8 cellular contexts compared by ENCODE assay signal in genomic region chr17:42659932-42660274, GRCh38. TPM values are rescaled to one million over a fixed set of nuclear protein-coding genes. Genes with fewer than 3 reads are reported as not detected.
DNase-seq lines count a peak whose midpoint lies in the region; ATAC-seq, FAIRE-seq and TF ChIP-seq lines count a peak whose summit lies in the region.
"Not testable (repeated sequence)": the region's sequence is repeated elsewhere in the genome, so short reads cannot be mapped to it uniquely, and the experiment has no call there.

No MANE protein-coding gene starts in this region.

- not testable (repeated sequence) for H3K27me3 Mint-ChIP-seq in WTC11 (ENCODE audit: low read depth)

- not testable (repeated sequence) for H3K4me2 ChIP-seq in K562 (ENCODE audit: insufficient read depth, low read length); fibroblast of lung (ENCODE audit: extremely low read depth, insufficient read depth, low read length)
- H3K4me2 ChIP-seq in osteoblast (ENCODE audit: insufficient read depth, low read length) = peak overlapping the region; percentile 84

- H3K9me3 Mint-ChIP-seq in WTC11 = not testable (repeated sequence)

- H3K4me3 ChIP-seq in Jurkat, Clone E6-1 (ENCODE audit: low read length) = peak overlapping the region; percentile 69; the same call in 1 of the 2 replicates
- not testable (repeated sequence) for H3K4me3 ChIP-seq in K562
- H3K4me3 ChIP-seq in fibroblast of lung (replicated peaks in 1 of 4; ENCODE audit: control extremely low read depth in 1 of 4, insufficient read depth in 1 of 4, low read depth in 3 of 4, low read length in 4 of 4) (peak overlapping the region; percentile 63 to 80 (median 71)), osteoblast (ENCODE audit: insufficient read depth, low read length) (peak overlapping the region; percentile 87), suprapubic skin (peak overlapping the region; percentile 55)

- peaks cover 20% of the 10 kb centered on the region for H3K36me3 Mint-ChIP-seq in WTC11

- BruUV-seq in K562 (replicated peaks; lab: Mats Ljungman, UMichigan) = not testable (repeated sequence)

- not testable (repeated sequence) for TF ChIP-seq EP300 in K562 (IDR thresholded peaks at IDR 0.05; ENCODE audit: low read length); suprapubic skin (IDR thresholded peaks at IDR 0.05)

- H3K9me1 ChIP-seq in K562 (ENCODE audit: control insufficient read depth, insufficient read depth, low read length) = not testable (repeated sequence)

- not testable (repeated sequence) for H3K27me3 ChIP-seq in K562 (ENCODE audit: control insufficient read depth in 2 of 2, insufficient read depth in 2 of 2, low read length in 2 of 2); fibroblast of lung (ENCODE audit: control insufficient read depth, insufficient read depth, low read length); osteoblast (ENCODE audit: insufficient read depth, low read length); suprapubic skin

- H3K27ac ChIP-seq in C4-2B = peak overlapping the region; percentile 68
- not testable (repeated sequence) for H3K27ac ChIP-seq in K562 (ENCODE audit: extremely low read depth, low read depth, low read length); fibroblast of lung (ENCODE audit: insufficient read depth, low read length)
- H3K27ac ChIP-seq in osteoblast (ENCODE audit: low read depth, low read length) = peak overlapping the region; percentile 70
- peak overlapping the region; percentile 59 for H3K27ac ChIP-seq in suprapubic skin

- not testable (repeated sequence) for H3K9me3 ChIP-seq in K562 (replicated peaks; ENCODE audit: control insufficient read depth, insufficient read depth, low read depth, low read length); fibroblast of lung (ENCODE audit: control insufficient read depth, insufficient read depth, low read depth, low read length); osteoblast (ENCODE audit: low read depth, low read length); suprapubic skin

- in situ Hi-C loops in K562 (cut with MboI) = not testable (repeated sequence)

- peak; percentile 48 for ATAC-seq in WTC11
- ATAC-seq in K562 = peak; percentile 59
- ATAC-seq in left colon = peak; percentile 40

- H2AFZ ChIP-seq in K562 (ENCODE audit: low read depth, low read length); fibroblast of lung (ENCODE audit: low read length); osteoblast (ENCODE audit: low read length): not testable (repeated sequence)

- H3K4me3 Mint-ChIP-seq in WTC11 = peak overlapping the region; percentile 85

- TF ChIP-seq RAD21 in K562 (CRISPR knock-in tag; conservative IDR thresholded peaks at IDR 0.05 in 1 of 2, IDR thresholded peaks at IDR 0.05 in 1 of 2) = not testable (repeated sequence)

- H3K4me1 Mint-ChIP-seq in WTC11 = not testable (repeated sequence)

- H3K4me1 ChIP-seq in K562 (replicated peaks in 1 of 2; ENCODE audit: control insufficient read depth in 2 of 2, insufficient read depth in 2 of 2, low read length in 2 of 2) = peaks cover 14 to 18% of the 10 kb centered on the region in 2 experiments
- H3K4me1 ChIP-seq in fibroblast of lung (ENCODE audit: control insufficient read depth, extremely low read depth, insufficient read depth, low read length) = not testable (repeated sequence)
- peaks cover 16% of the 10 kb centered on the region for H3K4me1 ChIP-seq in osteoblast (ENCODE audit: insufficient read depth, low read length)
- H3K4me1 ChIP-seq in suprapubic skin = peaks cover 24% of the 10 kb centered on the region

- not testable (repeated sequence) for H3K27ac Mint-ChIP-seq in WTC11

- TF ChIP-seq CTCF in C4-2B (conservative IDR thresholded peaks at IDR 0.05); WTC11 (IDR thresholded peaks at IDR 0.05); K562 (IDR thresholded peaks at IDR 0.05 in 2 of 3, conservative IDR thresholded peaks at IDR 0.05 in 1 of 3; ENCODE audit: insufficient read depth in 2 of 3, low read depth in 1 of 3, low read length in 3 of 3); fibroblast of lung (conservative IDR thresholded peaks at IDR 0.05 in 1 of 2, IDR thresholded peaks at IDR 0.05 in 1 of 2; ENCODE audit: low read depth in 1 of 2, low read length in 2 of 2); osteoblast (IDR thresholded peaks at IDR 0.05; ENCODE audit: extremely low read depth, low read depth, low read length); suprapubic skin (IDR thresholded peaks at IDR 0.05): not testable (repeated sequence)

- POLR2A ChIA-PET in WTC11 (lab: Charles Lee) (interaction anchor here (0.8 to 1.7 kb wide), 6 partner anchors 8 to 81 kb away, joined by 3 to 13 read pairs (median 4); no protein-coding TSS in a partner anchor), K562 (lab: Yijun Ruan, JAX) (interaction anchor here (1.1 kb wide), 1 partner anchor 17 kb away, joined by 4 read pairs; the partner anchor contains the start of gene PLEKHH3)

- DNase-seq in Jurkat, Clone E6-1 (ENCODE audit: low read depth, low spot score); WTC11 (ENCODE audit: low spot score); K562 (ENCODE audit: extremely low read depth in 1 of 4, low spot score in 3 of 4); fibroblast of lung (ENCODE audit: low read depth in 2 of 2); left colon; osteoblast (ENCODE audit: insufficient read length, low spot score, missing footprints); suprapubic skin (ENCODE audit: low spot score in 2 of 2): not testable (repeated sequence)

- not testable (repeated sequence) for FAIRE-seq in K562 (lab: Jason Lieb, UNC)

- WGBS in K562 (ENCODE audit: insufficient coverage, low coverage, missing lambda C conversion rate) = no CpG with 5 or more reads among the region's 14 CpGs
- WGBS in suprapubic skin = 70% methylated on average over 1 of the region's 14 CpGs

- H3K79me2 ChIP-seq in K562 (ENCODE audit: control insufficient read depth, insufficient read depth, low read length); fibroblast of lung (ENCODE audit: control insufficient read depth, insufficient read depth, low read length): not testable (repeated sequence)
- peaks cover 14% of the 10 kb centered on the region for H3K79me2 ChIP-seq in osteoblast (ENCODE audit: insufficient read depth, low read length)

- intact Hi-C loops in K562 (cut with micrococcal nuclease); left colon (cut with DNase I, micrococcal nuclease): not testable (repeated sequence)

- H3K36me3 ChIP-seq in K562 (ENCODE audit: control insufficient read depth, insufficient read depth, low read length); fibroblast of lung (ENCODE audit: control insufficient read depth, insufficient read depth, low read length); suprapubic skin: not testable (repeated sequence)
- H3K36me3 ChIP-seq in osteoblast (ENCODE audit: insufficient read depth, low read length) = peaks cover 25% of the 10 kb centered on the region

- not testable (repeated sequence) for H3K9ac ChIP-seq in K562 (ENCODE audit: insufficient read depth in 1 of 2, low read depth in 2 of 2, low read length in 2 of 2)
- H3K9ac ChIP-seq in fibroblast of lung (ENCODE audit: insufficient read depth, low read length) = peak overlapping the region; percentile 73

- CTCF ChIA-PET in WTC11 (lab: Charles Lee) = interaction anchor here (1.0 to 3.9 kb wide), 10 partner anchors 9 to 164 kb away, joined by 3 to 44 read pairs (median 10); partner anchors contain the start of genes BECN1, PLEKHH3, PSMC3IP and RETREG3
- CTCF ChIA-PET in K562 (lab: Yijun Ruan, JAX; ENCODE audit: low intra/inter-chr PET ratio) = not testable (repeated sequence)

- H4K20me1 ChIP-seq in K562 (replicated peaks; ENCODE audit: control insufficient read depth, insufficient read depth, low read length); fibroblast of lung (ENCODE audit: control insufficient read depth, extremely low read depth, insufficient read depth, low read length); osteoblast (ENCODE audit: insufficient read depth, low read length): not testable (repeated sequence)

- not testable (repeated sequence) for TF ChIP-seq POLR2A in K562 (conservative IDR thresholded peaks at IDR 0.05); suprapubic skin (IDR thresholded peaks at IDR 0.05)

RNA-seq across cellular contexts. Expression of gene TUBG2, which starts 0.8 kb away (rescaled TPM):
- 23.2 TPM for polyA plus RNA-seq in Jurkat, Clone E6-1 (2012; ENCODE audit: insufficient read depth, insufficient read length)
- total RNA-seq in WTC11 (2021) (22.1 to 26.7 TPM (median 22.2 TPM) in 3 replicates), K562 (2014; rRNA removed) (0.09 and 0.12 TPM in 2 replicates), K562 (2014; rRNA removed; fragmentation: Illumina TruSeq; extraction: Trizol) (not detected in 2 replicates), K562 (2015; rRNA removed; fragmentation: Illumina TruSeq; extraction: Trizol) (0.26 and 0.29 TPM in 2 replicates), K562 (2021) (0.78 and 0.80 TPM in 2 replicates), fibroblast of lung (6.9 and 11.6 TPM in 2 replicates), left colon (1 to 10 TPM; 4.4 to 7.7 TPM), osteoblast (13.8 TPM in 2 replicates), suprapubic skin (10 to 100 TPM; 10.9 to 32.3 (median 12.7) TPM)
- 1.1 TPM in 1 of 2 replicates, not detected in the other for total RNA-seq in K562 (2011; cell fraction: chromatin; rRNA removed; ENCODE audit: low replicate concordance)
- 0.39 and 0.83 TPM in 2 replicates for total RNA-seq in K562 (2011; cell fraction: nucleolus; rRNA removed)
- total RNA-seq in K562 (2011; cell fraction: nucleoplasm; rRNA removed) = 0.37 TPM in 1 of 2 replicates, not detected in the other
- polyA plus RNA-seq in K562 (2011; rRNA removed) (0.21 and 0.37 TPM in 2 replicates), K562 (2014; fragmentation: Illumina TruSeq; extraction: Trizol) (0.24 and 0.35 TPM in 2 replicates), K562 (2014; fragmentation: Nextera tagmentation; extraction: Ambion mirVana) (under 1 TPM; 0.15 to 0.34 TPM), K562 (2014; rRNA removed) (not detected in 2 replicates), fibroblast of lung (13.1 and 13.5 TPM in 2 replicates)
- 0.15 and 0.24 TPM in 2 replicates for polyA plus RNA-seq in K562 (2011; cell fraction: cytosol; rRNA removed)
- polyA plus RNA-seq in K562 (2011; cell fraction: nucleus; rRNA removed) = 0.91 and 2.0 TPM in 2 replicates
- polyA plus RNA-seq in K562 (2012) = 0.35 and 0.40 TPM in 2 replicates
- 0.11 and 0.15 TPM in 2 replicates for polyA minus RNA-seq in K562 (2011; rRNA and poly(A)+ RNA removed)
- 0.86 and 1.6 TPM in 2 replicates for polyA minus RNA-seq in K562 (2011; cell fraction: cytosol; rRNA and poly(A)+ RNA removed)
- polyA minus RNA-seq in K562 (2011; cell fraction: nucleus; rRNA and poly(A)+ RNA removed) = 0.33 TPM in 1 of 2 replicates, not detected in the other
- polyA plus RNA-seq in fibroblast of lung (2012) = 14.4 and 15.0 TPM in 2 replicates
- 17.2 and 25.9 TPM in 2 replicates for polyA minus RNA-seq in fibroblast of lung (ENCODE audit: low replicate concordance)

RNA-seq across cellular contexts. Expression of gene PLEKHH3, which starts 16.9 kb away (rescaled TPM):
- 4.2 TPM for polyA plus RNA-seq in Jurkat, Clone E6-1 (2012; ENCODE audit: insufficient read depth, insufficient read length)
- total RNA-seq in WTC11 (2021) (33.0 to 40.2 TPM (median 35.6 TPM) in 3 replicates), K562 (2014; rRNA removed) (20.6 and 28.2 TPM in 2 replicates), K562 (2014; rRNA removed; fragmentation: Illumina TruSeq; extraction: Trizol) (2.0 and 2.6 TPM in 2 replicates), K562 (2015; rRNA removed; fragmentation: Illumina TruSeq; extraction: Trizol) (7.5 and 7.8 TPM in 2 replicates), K562 (2021) (32.7 and 34.5 TPM in 2 replicates), fibroblast of lung (19.3 and 24.6 TPM in 2 replicates), left colon (10 to 100 TPM; 15.0 to 16.6 TPM), osteoblast (14.7 and 19.9 TPM in 2 replicates), suprapubic skin (10 to 100 TPM; 38.7 to 58.4 (median 45.3) TPM)
- total RNA-seq in K562 (2011; cell fraction: chromatin; rRNA removed; ENCODE audit: low replicate concordance) = 23.0 and 51.2 TPM in 2 replicates
- 37.7 and 51.7 TPM in 2 replicates for total RNA-seq in K562 (2011; cell fraction: nucleolus; rRNA removed)
- total RNA-seq in K562 (2011; cell fraction: nucleoplasm; rRNA removed) = 29.7 and 29.8 TPM in 2 replicates
- polyA plus RNA-seq in K562 (2011; rRNA removed) (4.3 and 8.0 TPM in 2 replicates), K562 (2014; fragmentation: Illumina TruSeq; extraction: Trizol) (5.0 and 19.4 TPM in 2 replicates), K562 (2014; fragmentation: Nextera tagmentation; extraction: Ambion mirVana) (under 1 TPM; 0.58 to 0.80 TPM), K562 (2014; rRNA removed) (29.0 and 31.0 TPM in 2 replicates), fibroblast of lung (2.3 and 3.0 TPM in 2 replicates)
- 5.6 and 15.6 TPM in 2 replicates for polyA plus RNA-seq in K562 (2011; cell fraction: cytosol; rRNA removed)
- 24.8 and 51.1 TPM in 2 replicates for polyA plus RNA-seq in K562 (2011; cell fraction: nucleus; rRNA removed)
- polyA plus RNA-seq in K562 (2012) = 12.5 and 25.8 TPM in 2 replicates
- 1.3 and 1.9 TPM in 2 replicates for polyA minus RNA-seq in K562 (2011; rRNA and poly(A)+ RNA removed)
- polyA minus RNA-seq in K562 (2011; cell fraction: cytosol; rRNA and poly(A)+ RNA removed) = 6.6 and 8.6 TPM in 2 replicates
- 7.0 and 12.1 TPM in 2 replicates for polyA minus RNA-seq in K562 (2011; cell fraction: nucleus; rRNA and poly(A)+ RNA removed)
- 10.5 and 16.2 TPM in 2 replicates for polyA plus RNA-seq in fibroblast of lung (2012)
- 4.1 and 9.3 TPM in 2 replicates for polyA minus RNA-seq in fibroblast of lung (ENCODE audit: low replicate concordance)

RNA-seq across cellular contexts. Expression of gene CCR10, which starts 21.7 kb away (rescaled TPM):
- 0.55 TPM for polyA plus RNA-seq in Jurkat, Clone E6-1 (2012; ENCODE audit: insufficient read depth, insufficient read length)
- total RNA-seq in WTC11 (2021) = 3.7 to 4.4 TPM (median 4.2 TPM) in 3 replicates
- 0.77 and 2.7 TPM in 2 replicates for total RNA-seq in K562 (2011; cell fraction: chromatin; rRNA removed; ENCODE audit: low replicate concordance)
- total RNA-seq in K562 (2011; cell fraction: nucleolus; rRNA removed) = 4.5 TPM in 2 replicates
- total RNA-seq in K562 (2011; cell fraction: nucleoplasm; rRNA removed) = 1.8 and 2.3 TPM in 2 replicates
- 2.5 and 3.6 TPM in 2 replicates for total RNA-seq in K562 (2014; rRNA removed)
- total RNA-seq in K562 (2014; rRNA removed; fragmentation: Illumina TruSeq; extraction: Trizol) = 0.18 and 0.19 TPM in 2 replicates
- total RNA-seq in K562 (2015; rRNA removed; fragmentation: Illumina TruSeq; extraction: Trizol) = 0.58 and 0.68 TPM in 2 replicates
- total RNA-seq in K562 (2021) = 4.0 and 4.8 TPM in 2 replicates
- polyA plus RNA-seq in K562 (2011; rRNA removed) = 0.82 and 3.6 TPM in 2 replicates
- 6.0 and 7.2 TPM in 2 replicates for polyA plus RNA-seq in K562 (2011; cell fraction: cytosol; rRNA removed)
- 7.7 and 10.7 TPM in 2 replicates for polyA plus RNA-seq in K562 (2011; cell fraction: nucleus; rRNA removed)
- 5.1 and 10.4 TPM in 2 replicates for polyA plus RNA-seq in K562 (2012)
- polyA plus RNA-seq in K562 (2014; fragmentation: Illumina TruSeq; extraction: Trizol) = 0.06 and 0.28 TPM in 2 replicates
- not detected for polyA plus RNA-seq in K562 (2014; fragmentation: Nextera tagmentation; extraction: Ambion mirVana)
- polyA plus RNA-seq in K562 (2014; rRNA removed) = 3.6 and 4.3 TPM in 2 replicates
- 0.21 and 0.30 TPM in 2 replicates for polyA minus RNA-seq in K562 (2011; rRNA and poly(A)+ RNA removed)
- 0.86 and 4.7 TPM in 2 replicates for polyA minus RNA-seq in K562 (2011; cell fraction: cytosol; rRNA and poly(A)+ RNA removed)
- 1.9 and 5.7 TPM in 2 replicates for polyA minus RNA-seq in K562 (2011; cell fraction: nucleus; rRNA and poly(A)+ RNA removed)
- 1.3 and 2.6 TPM in 2 replicates for total RNA-seq in fibroblast of lung
- 0.87 and 2.5 TPM in 2 replicates for polyA plus RNA-seq in fibroblast of lung
- polyA plus RNA-seq in fibroblast of lung (2012) = 4.2 and 10.0 TPM in 2 replicates
- 2.4 and 2.9 TPM in 2 replicates for polyA minus RNA-seq in fibroblast of lung (ENCODE audit: low replicate concordance)
- 1 to 10 TPM in 1 of 2 donors, under 1 TPM in 1; 0.58 to 2.4 TPM for total RNA-seq in left colon
- 0.59 and 2.2 TPM in 2 replicates for total RNA-seq in osteoblast
- 1 to 10 TPM in 2 of 4 donors, under 1 TPM in 2; 0.29 to 1.2 (median 0.85) TPM for total RNA-seq in suprapubic skin

RNA-seq across cellular contexts. Expression of gene CNTNAP1, which starts 22.4 kb away (rescaled TPM):
- 1.9 TPM for polyA plus RNA-seq in Jurkat, Clone E6-1 (2012; ENCODE audit: insufficient read depth, insufficient read length)
- total RNA-seq in WTC11 (2021) (12.1 to 12.7 TPM (median 12.7 TPM) in 3 replicates), K562 (2014; rRNA removed) (0.14 and 0.41 TPM in 2 replicates), K562 (2014; rRNA removed; fragmentation: Illumina TruSeq; extraction: Trizol) (0.29 and 0.33 TPM in 2 replicates), K562 (2015; rRNA removed; fragmentation: Illumina TruSeq; extraction: Trizol) (0.38 and 0.62 TPM in 2 replicates), K562 (2021) (1.5 and 1.8 TPM in 2 replicates), fibroblast of lung (20.5 and 40.1 TPM in 2 replicates), left colon (1 to 10 TPM; 1.2 to 4.6 TPM), osteoblast (18.6 and 19.2 TPM in 2 replicates), suprapubic skin (1 to 10 TPM in 3 of 4 donors, under 1 TPM in 1; 0.79 to 3.3 (median 1.2) TPM)
- total RNA-seq in K562 (2011; cell fraction: chromatin; rRNA removed; ENCODE audit: low replicate concordance) = 14.6 and 22.8 TPM in 2 replicates
- total RNA-seq in K562 (2011; cell fraction: nucleolus; rRNA removed) = 8.8 and 9.7 TPM in 2 replicates
- 7.5 and 8.7 TPM in 2 replicates for total RNA-seq in K562 (2011; cell fraction: nucleoplasm; rRNA removed)
- polyA plus RNA-seq in K562 (2011; rRNA removed) (1.0 and 2.8 TPM in 2 replicates), K562 (2014; fragmentation: Illumina TruSeq; extraction: Trizol) (0.89 and 1.4 TPM in 2 replicates), K562 (2014; fragmentation: Nextera tagmentation; extraction: Ambion mirVana) (under 1 TPM; 0.10 to 0.17 TPM), K562 (2014; rRNA removed) (1.6 and 1.8 TPM in 2 replicates), fibroblast of lung (39.4 and 39.5 TPM in 2 replicates)
- polyA plus RNA-seq in K562 (2011; cell fraction: cytosol; rRNA removed) = 1.3 and 2.0 TPM in 2 replicates
- polyA plus RNA-seq in K562 (2011; cell fraction: nucleus; rRNA removed) = 17.0 and 22.4 TPM in 2 replicates
- polyA plus RNA-seq in K562 (2012) = 1.5 and 4.8 TPM in 2 replicates
- polyA minus RNA-seq in K562 (2011; rRNA and poly(A)+ RNA removed) = 0.35 and 0.45 TPM in 2 replicates
- 0.19 and 0.36 TPM in 2 replicates for polyA minus RNA-seq in K562 (2011; cell fraction: cytosol; rRNA and poly(A)+ RNA removed)
- 1.8 and 3.6 TPM in 2 replicates for polyA minus RNA-seq in K562 (2011; cell fraction: nucleus; rRNA and poly(A)+ RNA removed)
- polyA plus RNA-seq in fibroblast of lung (2012) = 44.9 and 52.7 TPM in 2 replicates
- 110 and 145 TPM in 2 replicates for polyA minus RNA-seq in fibroblast of lung (ENCODE audit: low replicate concordance)

RNA-seq across cellular contexts. Expression of gene TUBG1, which starts 50.4 kb away (rescaled TPM):
- polyA plus RNA-seq in Jurkat, Clone E6-1 (2012; ENCODE audit: insufficient read depth, insufficient read length) = 231 TPM
- total RNA-seq in WTC11 (2021) = 130 to 141 TPM (median 140 TPM) in 3 replicates
- 35.3 and 79.8 TPM in 2 replicates for total RNA-seq in K562 (2011; cell fraction: chromatin; rRNA removed; ENCODE audit: low replicate concordance)
- total RNA-seq in K562 (2011; cell fraction: nucleolus; rRNA removed) = 46.3 and 58.9 TPM in 2 replicates
- 54.0 and 66.2 TPM in 2 replicates for total RNA-seq in K562 (2011; cell fraction: nucleoplasm; rRNA removed)
- 89.5 and 116 TPM in 2 replicates for total RNA-seq in K562 (2014; rRNA removed)
- 33.7 and 40.1 TPM in 2 replicates for total RNA-seq in K562 (2014; rRNA removed; fragmentation: Illumina TruSeq; extraction: Trizol)
- total RNA-seq in K562 (2015; rRNA removed; fragmentation: Illumina TruSeq; extraction: Trizol) = 64.4 and 65.4 TPM in 2 replicates
- total RNA-seq in K562 (2021) = 115 and 117 TPM in 2 replicates
- polyA plus RNA-seq in K562 (2011; rRNA removed) = 46.1 and 46.9 TPM in 2 replicates
- 94.0 and 218 TPM in 2 replicates for polyA plus RNA-seq in K562 (2011; cell fraction: cytosol; rRNA removed)
- polyA plus RNA-seq in K562 (2011; cell fraction: nucleus; rRNA removed) = 89.8 and 181 TPM in 2 replicates
- polyA plus RNA-seq in K562 (2012) = 117 and 186 TPM in 2 replicates
- 147 and 163 TPM in 2 replicates for polyA plus RNA-seq in K562 (2014; fragmentation: Illumina TruSeq; extraction: Trizol)
- polyA plus RNA-seq in K562 (2014; fragmentation: Nextera tagmentation; extraction: Ambion mirVana) = 10 to 100 TPM; 33.1 to 66.0 TPM
- 68.3 and 77.8 TPM in 2 replicates for polyA plus RNA-seq in K562 (2014; rRNA removed)
- polyA minus RNA-seq in K562 (2011; rRNA and poly(A)+ RNA removed) = 28.6 and 72.5 TPM in 2 replicates
- polyA minus RNA-seq in K562 (2011; cell fraction: cytosol; rRNA and poly(A)+ RNA removed) = 53.4 and 81.5 TPM in 2 replicates
- polyA minus RNA-seq in K562 (2011; cell fraction: nucleus; rRNA and poly(A)+ RNA removed) = 30.7 and 31.3 TPM in 2 replicates
- total RNA-seq in fibroblast of lung = 12.8 and 16.7 TPM in 2 replicates
- polyA plus RNA-seq in fibroblast of lung = 60.0 and 124 TPM in 2 replicates
- 59.3 and 119 TPM in 2 replicates for polyA plus RNA-seq in fibroblast of lung (2012)
- polyA minus RNA-seq in fibroblast of lung (ENCODE audit: low replicate concordance) = 172 and 315 TPM in 2 replicates
- total RNA-seq in left colon = 10 to 100 TPM; 24.3 to 39.7 TPM
- total RNA-seq in osteoblast = 19.2 and 20.3 TPM in 2 replicates
- total RNA-seq in suprapubic skin = 10 to 100 TPM; 28.6 to 55.3 (median 54.2) TPM
